In genomic region chr1:80384037-80384830, GRCh38 we compare ENCODE assay signal across 19 cellular contexts.
DNase-seq lines count a peak whose midpoint lies in the region; ATAC-seq and TF ChIP-seq lines count a peak whose summit lies in the region.
"Had no signal": no experiment of that assay in that cellular context is flagged by ENCODE, and none has a peak within 500 bp of the region (broad histone marks: within the 10 kb centered on the region; RNA-seq: fewer than 3 reads in every experiment).

No MANE protein-coding gene starts in this region.

- H3K4me1 ChIP-seq in IMR-90 (ENCODE audit: control insufficient read depth, insufficient read depth, low read length) (no peaks in the 10 kb centered on the region), mammary epithelial cell (ENCODE audit: insufficient read depth, low read length) (no peaks in the 10 kb centered on the region), foreskin keratinocyte (no peaks in the 10 kb centered on the region), adrenal gland (replicated peaks in 1 of 2) (no peaks in the 10 kb centered on the region)
- H3K4me1 ChIP-seq: BE2C had no signal

- H3K9me3 Mint-ChIP-seq in progenitor cell of endocrine pancreas (ENCODE audit: low read depth), result peaks cover 2% of the 10 kb centered on the region
- H3K9me3 Mint-ChIP-seq: CD4-positive, alpha-beta T cell had no signal

- H3K27me3 Mint-ChIP-seq in progenitor cell of endocrine pancreas, result no peaks in the 10 kb centered on the region
- H3K27me3 Mint-ChIP-seq: CD4-positive, alpha-beta T cell had no signal

- H2BK120ac ChIP-seq in IMR-90 (ENCODE audit: low read depth, low read length), result no peak overlapping the region

- TF ChIP-seq POLR2A in IMR-90 (IDR thresholded peaks at IDR 0.05; ENCODE audit: low read depth, low read length) (no peak), adrenal gland (IDR thresholded peaks at IDR 0.05) (no peak)

- H3K27me3 ChIP-seq in IMR-90 (ENCODE audit: control insufficient read depth, insufficient read depth, low read length) (no peaks in the 10 kb centered on the region), mammary epithelial cell (ENCODE audit: insufficient read depth, low read length) (no peaks in the 10 kb centered on the region), foreskin keratinocyte (no peaks in the 10 kb centered on the region), adrenal gland (no peaks in the 10 kb centered on the region)
- H3K27me3 ChIP-seq: BE2C had no signal

- H2BK20ac ChIP-seq in IMR-90 (ENCODE audit: low read depth, low read length), result no peak overlapping the region

- no peak overlapping the region for H2AK5ac ChIP-seq in IMR-90 (ENCODE audit: low read depth, low read length)

- WGBS in IMR-90 (ENCODE audit: extremely low coverage in 2 of 2, insufficient read length in 1 of 2), 2 experiments, result no CpG with 5 or more reads among the region's 1 CpG
- WGBS in mammary epithelial cell (ENCODE audit: low coverage, missing lambda C conversion rate), result 38% methylated on average over 1 of the region's 1 CpG
- WGBS in adrenal gland, 4 donors, result 46 to 60% (median 54%) methylated on average over 1 of the region's 1 CpG

- H3K4me2 ChIP-seq in IMR-90 (ENCODE audit: low read depth, low read length), result no peak overlapping the region
- H3K4me2 ChIP-seq in mammary epithelial cell (ENCODE audit: insufficient read depth, low read depth, low read length), result no peak overlapping the region

- no peak overlapping the region for H3K4me3 Mint-ChIP-seq in progenitor cell of endocrine pancreas (ENCODE audit: low read depth)
- H3K4me3 Mint-ChIP-seq: CD4-positive, alpha-beta T cell; HFFc6 had no signal

- ATAC-seq in IMR-90 (ENCODE audit: low read depth) (no peak), foreskin keratinocyte (peak; percentile 76), GM18909 (IDR thresholded peaks at IDR 0.05; ENCODE audit: poor library complexity, unreplicated experiment) (no peak)
- ATAC-seq: Panc1 had no signal

- no peaks in the 10 kb centered on the region for H3K9me1 ChIP-seq in IMR-90 (ENCODE audit: insufficient read depth, low read length)

- no peaks in the 10 kb centered on the region for H3K36me3 Mint-ChIP-seq in progenitor cell of endocrine pancreas (ENCODE audit: insufficient read depth)

- H3K4ac ChIP-seq in IMR-90 (ENCODE audit: low read depth, low read length), result no peak overlapping the region

- no peak overlapping the region for H3K14ac ChIP-seq in IMR-90 (replicated peaks; ENCODE audit: low read depth, low read length)

- H2AFZ ChIP-seq in IMR-90 (replicated peaks; ENCODE audit: low read length, poor library complexity), result no peak overlapping the region
- no peak overlapping the region for H2AFZ ChIP-seq in mammary epithelial cell (ENCODE audit: low read depth, low read length)

- H2BK5ac ChIP-seq in IMR-90 (ENCODE audit: low read depth, low read length, poor library complexity, severe bottlenecking), result no peak overlapping the region

- peaks cover 3% of the 10 kb centered on the region for H3K4me1 Mint-ChIP-seq in progenitor cell of endocrine pancreas (ENCODE audit: low read depth)

- H3K9ac ChIP-seq in IMR-90 (ENCODE audit: low read depth, low read length) (no peak overlapping the region), mammary epithelial cell (ENCODE audit: insufficient read depth, low read length) (no peak overlapping the region)

- DNase-seq in IMR-90 (peak; percentile 58), mammary epithelial cell (peak; percentile 58), foreskin keratinocyte (peak; percentile 33 to 52), adrenal gland (no peak), progenitor cell of endocrine pancreas (ENCODE audit: low spot score, unreplicated experiment) (no peak), G401 (ENCODE audit: low spot score) (no peak)
- DNase-seq: BE2C; CD4-positive, alpha-beta T cell; DMS53; GOT3; HFFc6; MM.1S; NCI-H1092 treated with DMSO at 0.1 percent for 48 hours; NCI-H2081 treated with DMSO at 0.1 percent for 48 hours; NCI-H510A treated with DMSO at 0.1 percent for 48 hours; Right ventricle myocardium superior had no signal

- H4K91ac ChIP-seq in IMR-90 (ENCODE audit: insufficient read depth, low read depth, low read length), result no peak overlapping the region

- H3K36me3 ChIP-seq in IMR-90 (ENCODE audit: control insufficient read depth, insufficient read depth, low read length) (no peaks in the 10 kb centered on the region), mammary epithelial cell (ENCODE audit: insufficient read depth, low read length) (no peaks in the 10 kb centered on the region), adrenal gland (replicated peaks in 1 of 2) (no peaks in the 10 kb centered on the region)
- H3K36me3 ChIP-seq: BE2C had no signal

- TF ChIP-seq CTCF in IMR-90 (conservative IDR thresholded peaks at IDR 0.05; ENCODE audit: low read depth, low read length) (no peak), mammary epithelial cell (conservative IDR thresholded peaks at IDR 0.05 in 1 of 2, IDR thresholded peaks at IDR 0.05 in 1 of 2; ENCODE audit: extremely low read depth in 1 of 2, insufficient read depth in 1 of 2, low read depth in 1 of 2, low read length in 2 of 2) (no peak), foreskin keratinocyte (conservative IDR thresholded peaks at IDR 0.05) (no peak), adrenal gland (IDR thresholded peaks at IDR 0.05) (no peak), progenitor cell of endocrine pancreas (IDR thresholded peaks at IDR 0.05; ENCODE audit: unreplicated experiment) (no peak)

- H3K9me3 ChIP-seq in IMR-90 (ENCODE audit: control insufficient read depth, insufficient read depth, low read length) (no peaks in the 10 kb centered on the region), mammary epithelial cell (replicated peaks; ENCODE audit: insufficient read depth, low read length) (no peaks in the 10 kb centered on the region), adrenal gland (replicated peaks in 1 of 3) (peaks cover 0 to 3% (median 2%) of the 10 kb centered on the region in 3 donors)
- H3K9me3 ChIP-seq: BE2C had no signal

- H3K4me3 ChIP-seq in IMR-90 (ENCODE audit: insufficient read depth, low read depth, low read length), result no peak overlapping the region
- no peak overlapping the region for H3K4me3 ChIP-seq in mammary epithelial cell (replicated peaks in 1 of 3; ENCODE audit: insufficient read depth in 1 of 3, low read depth in 2 of 3, low read length in 3 of 3)
- no peak overlapping the region for H3K4me3 ChIP-seq in adrenal gland
- H3K4me3 ChIP-seq: SK-N-MC had no signal

- H4K5ac ChIP-seq in IMR-90 (ENCODE audit: low read depth, low read length), result no peak overlapping the region

- no peak overlapping the region for H3K27ac Mint-ChIP-seq in progenitor cell of endocrine pancreas
- H3K27ac Mint-ChIP-seq: CD4-positive, alpha-beta T cell; HFFc6 had no signal

- in situ Hi-C loops in IMR-90 (cut with MboI; ENCODE audit: low sequenced_read_pairs) (no loop called here), mammary epithelial cell (cut with MboI; ENCODE audit: low sequenced_read_pairs in 2 of 2) (no loop called here), G401 (cut with HindIII; ENCODE audit: low sequenced_read_pairs) (no loop called here)

- CTCF ChIA-PET in IMR-90 (lab: Yijun Ruan, JAX) (no interaction called here), mammary epithelial cell (lab: Charles Lee; ENCODE audit: low non-redundant PET) (no interaction called here)

- intact Hi-C loops in IMR-90 (cut with micrococcal nuclease) (no loop called here), mammary epithelial cell (cut with micrococcal nuclease) (no loop called here), adrenal gland (cut with DNase I) (no loop called here)

- no TSS peak for BruUV-seq in IMR-90 (replicated peaks; lab: Mats Ljungman, UMichigan)
- BruUV-seq in mammary epithelial cell (replicated peaks; lab: Mats Ljungman, UMichigan), result no TSS peak

- TF ChIP-seq RAD21 in IMR-90 (IDR thresholded peaks at IDR 0.05; ENCODE audit: low read length), result no peak

- H4K20me1 ChIP-seq in IMR-90 (ENCODE audit: insufficient read depth, low read length), result no peaks in the 10 kb centered on the region
- no peaks in the 10 kb centered on the region for H4K20me1 ChIP-seq in mammary epithelial cell (ENCODE audit: insufficient read depth, low read length)

- dilution Hi-C loops in IMR-90 (cut with HindIII; ENCODE audit: low sequenced_read_pairs, unreplicated experiment) (no loop called here), mammary epithelial cell (cut with HindIII; ENCODE audit: low sequenced_read_pairs) (no loop called here)

- H3K56ac ChIP-seq in IMR-90 (ENCODE audit: extremely low read depth, insufficient read depth, low read length), result no peak overlapping the region

- no peak overlapping the region for H2AK9ac ChIP-seq in IMR-90 (replicated peaks; ENCODE audit: low read depth, low read length, poor library complexity)

- no peaks in the 10 kb centered on the region for H3K79me1 ChIP-seq in IMR-90 (ENCODE audit: low read depth in 1 of 2, low read length in 2 of 2)

- H3K18ac ChIP-seq in IMR-90 (ENCODE audit: low read depth, low read length), result no peak overlapping the region

- H3K79me2 ChIP-seq in mammary epithelial cell (ENCODE audit: insufficient read depth, low read length), result no peaks in the 10 kb centered on the region

- POLR2A ChIA-PET in IMR-90 (lab: Charles Lee; ENCODE audit: unreplicated experiment), result no interaction called here

- no peak overlapping the region for H4K8ac ChIP-seq in IMR-90 (ENCODE audit: low read depth in 2 of 2, low read length in 2 of 2)

- no peak overlapping the region for H2BK15ac ChIP-seq in IMR-90 (ENCODE audit: low read depth, low read length)

- no peak overlapping the region for H3K23ac ChIP-seq in IMR-90 (ENCODE audit: low read depth, low read length)

- no peak overlapping the region for H3K27ac ChIP-seq in IMR-90 (ENCODE audit: insufficient read depth, low read length)
- H3K27ac ChIP-seq in mammary epithelial cell (ENCODE audit: insufficient read depth, low read depth, low read length), result no peak overlapping the region
- H3K27ac ChIP-seq in foreskin keratinocyte, result no peak overlapping the region
- no peak overlapping the region for H3K27ac ChIP-seq in adrenal gland
- H3K27ac ChIP-seq: SK-N-MC had no signal

TF ChIP-seq in IMR-90, 13 proteins besides CTCF, POLR2A, EP300 and RAD21 (continues in another document):
- TF ChIP-seq CEBPB (IDR thresholded peaks at IDR 0.05; ENCODE audit: low read depth, low read length) (no peak), MAZ (IDR thresholded peaks at IDR 0.05; ENCODE audit: borderline replicate concordance, low read depth, low read length) (no peak), NFE2L2 (IDR thresholded peaks at IDR 0.05; ENCODE audit: low read depth, low read length) (no peak), MXI1 (IDR thresholded peaks at IDR 0.05; ENCODE audit: borderline replicate concordance, low read depth, low read length) (no peak), FOS (IDR thresholded peaks at IDR 0.05; ENCODE audit: low read depth, low read length) (no peak), RCOR1 (IDR thresholded peaks at IDR 0.05; ENCODE audit: insufficient replicate concordance, low read length) (no peak), MAFK (IDR thresholded peaks at IDR 0.05; ENCODE audit: low read depth, low read length) (no peak)

Comparison
In these comparisons a context has a peak if more than half of its experiments do, and no peak if none do; other contexts are left out.
1. DNase-seq: peak in IMR-90 (single experiment), mammary epithelial cell (single experiment) and foreskin keratinocyte (2 of 2); none in adrenal gland (0 of 7), progenitor cell of endocrine pancreas (single experiment) and G401 (single experiment).